In the genomic region with DNA sequence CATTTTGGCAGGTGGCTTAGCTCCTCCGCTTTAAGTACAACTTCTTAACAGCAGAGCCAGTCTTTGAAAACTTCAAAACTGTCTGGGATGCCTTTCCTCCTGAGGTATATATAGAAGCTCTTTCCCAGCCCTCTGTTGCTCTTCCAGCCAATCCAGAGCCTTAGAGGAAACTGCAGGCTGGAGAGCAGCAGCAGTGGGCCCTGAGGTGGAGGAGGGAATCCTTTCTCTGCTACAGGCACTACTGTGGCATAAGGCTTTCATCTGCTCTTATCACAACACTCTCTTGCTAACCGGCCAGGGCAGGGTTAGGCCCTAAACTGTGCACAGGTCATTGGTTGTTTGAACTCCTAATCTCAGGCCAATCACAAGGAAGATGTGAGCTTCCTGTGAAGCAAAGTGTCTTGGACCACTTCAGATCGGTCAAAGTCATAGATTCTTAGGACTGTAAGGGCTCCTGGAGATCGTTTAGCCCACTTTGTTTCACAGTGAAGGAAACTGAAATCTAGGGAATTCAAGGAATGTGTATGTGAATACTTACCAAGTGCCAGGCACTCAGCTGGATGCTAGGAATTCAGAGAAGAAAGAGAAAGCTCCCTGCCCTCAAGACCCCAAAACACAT, we compare ENCODE assay signal across 10 cellular contexts. TPM values are rescaled to one million over a fixed set of nuclear protein-coding genes. Genes with fewer than 3 reads are reported as not detected.
DNase-seq lines count a peak whose midpoint lies in the region; ATAC-seq and TF ChIP-seq lines count a peak whose summit lies in the region.
"Had no signal": no experiment of that assay in that cellular context is flagged by ENCODE, and none has a peak within 500 bp of the region (broad histone marks: within the 10 kb centered on the region; RNA-seq: fewer than 3 reads in every experiment).

A gene with protein sequence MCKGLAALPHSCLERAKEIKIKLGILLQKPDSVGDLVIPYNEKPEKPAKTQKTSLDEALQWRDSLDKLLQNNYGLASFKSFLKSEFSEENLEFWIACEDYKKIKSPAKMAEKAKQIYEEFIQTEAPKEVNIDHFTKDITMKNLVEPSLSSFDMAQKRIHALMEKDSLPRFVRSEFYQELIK (minus strand): TSS at position 84 of the 619 bp plus-strand sequence. CDS start 81 bp downstream, at position 3.

- peak within 1 kb of the TSS; percentile 94 for H3K4me3 Mint-ChIP-seq in endothelial cell (ENCODE audit: unreplicated experiment)
- H3K4me3 Mint-ChIP-seq in activated naive CD4-positive, alpha-beta T cell treated with anti-CD3 and anti-CD28 coated beads for 36 hours, result no peak within 1 kb of the TSS
- no peak within 1 kb of the TSS for H3K4me3 Mint-ChIP-seq in CD4-positive, alpha-beta T cell

- WGBS in lower leg skin, 2 donors, result 54 to 60% methylated on average over 4 of the region's 4 CpGs
- WGBS in suprapubic skin, result 70% methylated on average over 4 of the region's 4 CpGs

- H3K4me1 Mint-ChIP-seq in endothelial cell (ENCODE audit: unreplicated experiment), result peaks cover 15% of the 10 kb centered on the region
- no peaks in the 10 kb centered on the region for H3K4me1 Mint-ChIP-seq in activated naive CD4-positive, alpha-beta T cell treated with anti-CD3 and anti-CD28 coated beads for 36 hours (ENCODE audit: low read depth)
- H3K4me1 Mint-ChIP-seq in CD4-positive, alpha-beta T cell (ENCODE audit: low read depth), result no peaks in the 10 kb centered on the region

- ATAC-seq in GM21367 (IDR thresholded peaks at IDR 0.05; ENCODE audit: unreplicated experiment), result no peak
- no peak for ATAC-seq in CD4-positive, alpha-beta T cell (ENCODE audit: poor library complexity)

- peak within 1 kb of the TSS; percentile 53 for H3K9ac ChIP-seq in HUES6 (ENCODE audit: low read length)

- H3K27ac ChIP-seq in HUES6 (ENCODE audit: low read depth, low read length), result peak within 1 kb of the TSS; percentile 93
- no peak within 1 kb of the TSS for H3K27ac ChIP-seq in suprapubic skin
- H3K27ac ChIP-seq in CD4-positive, alpha-beta T cell (ENCODE audit: low read depth, low read length), result no peak within 1 kb of the TSS

- CTCF ChIA-PET in activated naive CD4-positive, alpha-beta T cell treated with anti-CD3 and anti-CD28 coated beads for 36 hours (lab: Charles Lee), result interaction anchor here (0.9 kb wide), 1 partner anchor 27 kb away, joined by 3 read pairs; no protein-coding TSS in a partner anchor
- CTCF ChIA-PET in CD4-positive, alpha-beta T cell (lab: Charles Lee), result no interaction called here

- H3K27me3 ChIP-seq in HUES6 (ENCODE audit: control insufficient read depth, insufficient read depth, low read length), result no peaks in the 10 kb centered on the region
- no peaks in the 10 kb centered on the region for H3K27me3 ChIP-seq in suprapubic skin
- H3K27me3 ChIP-seq in CD4-positive, alpha-beta T cell (ENCODE audit: control insufficient read depth, insufficient read depth, low read length), result no peaks in the 10 kb centered on the region

- H3K9me3 Mint-ChIP-seq in endothelial cell (ENCODE audit: unreplicated experiment), result no peaks in the 10 kb centered on the region
- no peaks in the 10 kb centered on the region for H3K9me3 Mint-ChIP-seq in activated naive CD4-positive, alpha-beta T cell treated with anti-CD3 and anti-CD28 coated beads for 36 hours
- H3K9me3 Mint-ChIP-seq in CD4-positive, alpha-beta T cell, result no peaks in the 10 kb centered on the region

- no peaks in the 10 kb centered on the region for H3K9me3 ChIP-seq in HUES6 (ENCODE audit: control insufficient read depth, insufficient read depth, low read depth, low read length)
- no peaks in the 10 kb centered on the region for H3K9me3 ChIP-seq in suprapubic skin
- H3K9me3 ChIP-seq in CD4-positive, alpha-beta T cell (ENCODE audit: control insufficient read depth, low read length), result no peaks in the 10 kb centered on the region

- intact Hi-C loops in lower leg skin (cut with DNase I; ENCODE audit: low total_unique reads), result no loop called here
- intact Hi-C loops in activated naive CD4-positive, alpha-beta T cell treated with anti-CD3 and anti-CD28 coated beads for 36 hours (cut with micrococcal nuclease), result no loop called here
- intact Hi-C loops in CD4-positive, alpha-beta T cell (cut with DNase I, micrococcal nuclease), result no loop called here

- peak; percentile 39 for DNase-seq in endothelial cell (ENCODE audit: low spot score)
- no peak for DNase-seq in lower leg skin (ENCODE audit: low spot score in 2 of 2)
- DNase-seq in suprapubic skin (ENCODE audit: low spot score in 2 of 2), result no peak
- no peak for DNase-seq in erythroblast (lab: John Stamatoyannopoulos, UW)
- DNase-seq in activated naive CD4-positive, alpha-beta T cell treated with anti-CD3 and anti-CD28 coated beads for 36 hours, result no peak
- no peak for DNase-seq in CD4-positive, alpha-beta T cell
- DNase-seq: activated CD4-positive, CD25-positive, alpha-beta regulatory T cell treated with anti-CD3 and anti-CD28 coated beads, Interleukin-2, amount 50 U/mL, for 72 hours; NCI-H1694 had no signal

- POLR2A ChIA-PET in CD4-positive, alpha-beta T cell (lab: Charles Lee), result no interaction called here

- peaks cover 3% of the 10 kb centered on the region for H3K27me3 Mint-ChIP-seq in endothelial cell (ENCODE audit: unreplicated experiment)
- H3K27me3 Mint-ChIP-seq in activated naive CD4-positive, alpha-beta T cell treated with anti-CD3 and anti-CD28 coated beads for 36 hours (ENCODE audit: low read depth), result no peaks in the 10 kb centered on the region
- no peaks in the 10 kb centered on the region for H3K27me3 Mint-ChIP-seq in CD4-positive, alpha-beta T cell

- TF ChIP-seq POLR2A in lower leg skin (IDR thresholded peaks at IDR 0.05), result no peak
- no peak for TF ChIP-seq POLR2A in suprapubic skin (IDR thresholded peaks at IDR 0.05)
- TF ChIP-seq POLR2A in erythroblast (IDR thresholded peaks at IDR 0.05; ENCODE audit: low read length), result no peak

- peak within 1 kb of the TSS; percentile 94 for H3K27ac Mint-ChIP-seq in endothelial cell (ENCODE audit: unreplicated experiment)
- H3K27ac Mint-ChIP-seq in activated naive CD4-positive, alpha-beta T cell treated with anti-CD3 and anti-CD28 coated beads for 36 hours, result no peak within 1 kb of the TSS
- no peak within 1 kb of the TSS for H3K27ac Mint-ChIP-seq in CD4-positive, alpha-beta T cell

- no peak for TF ChIP-seq EP300 in suprapubic skin (IDR thresholded peaks at IDR 0.05)

- TF ChIP-seq CTCF in endothelial cell (IDR thresholded peaks at IDR 0.05; ENCODE audit: unreplicated experiment) (no peak), lower leg skin (IDR thresholded peaks at IDR 0.05) (no peak), suprapubic skin (IDR thresholded peaks at IDR 0.05) (no peak)
- TF ChIP-seq CTCF in CD4-positive, alpha-beta T cell (IDR thresholded peaks at IDR 0.05), result no peak

- H3K4me1 ChIP-seq in HUES6 (ENCODE audit: control insufficient read depth, insufficient read depth, low read length) (peaks cover 31% of the 10 kb centered on the region), suprapubic skin (no peaks in the 10 kb centered on the region)

- H3K36me3 Mint-ChIP-seq in endothelial cell (ENCODE audit: low read depth, unreplicated experiment), result no peaks in the 10 kb centered on the region
- H3K36me3 Mint-ChIP-seq in activated naive CD4-positive, alpha-beta T cell treated with anti-CD3 and anti-CD28 coated beads for 36 hours (ENCODE audit: low read depth), result no peaks in the 10 kb centered on the region
- no peaks in the 10 kb centered on the region for H3K36me3 Mint-ChIP-seq in CD4-positive, alpha-beta T cell (ENCODE audit: low read depth)

- H3K4me3 ChIP-seq in HUES6 (ENCODE audit: low read depth, low read length), result peak within 1 kb of the TSS; percentile 44
- H3K4me3 ChIP-seq in lower leg skin (ENCODE audit: low read depth, poor library complexity, severe bottlenecking), result no peak within 1 kb of the TSS
- H3K4me3 ChIP-seq in suprapubic skin, result no peak within 1 kb of the TSS

- H3K36me3 ChIP-seq in HUES6 (ENCODE audit: control insufficient read depth, insufficient read depth, low read length), result no peaks in the 10 kb centered on the region
- H3K36me3 ChIP-seq in suprapubic skin, result no peaks in the 10 kb centered on the region

RNA-seq across cellular contexts. Expression of the gene that starts here (rescaled TPM):
- total RNA-seq in endothelial cell (ENCODE audit: unreplicated experiment) (581 TPM), lower leg skin (10 to 100 TPM; 16.0 to 59.0 (median 33.2) TPM), suprapubic skin (10 to 100 TPM in 3 of 4 donors, 1 to 10 TPM in 1; 7.0 to 32.9 (median 21.8) TPM)
- 1 to 10 TPM; 1.1 to 2.8 TPM for total RNA-seq in activated naive CD4-positive, alpha-beta T cell treated with anti-CD3 and anti-CD28 coated beads for 36 hours
- 1 to 10 TPM; 1.2 to 1.6 TPM for total RNA-seq in CD4-positive, alpha-beta T cell
